In genomic region chr3:33645060-33645841, GRCh38 we compare ENCODE assay signal across 8 cellular contexts.
DNase-seq lines count a peak whose midpoint lies in the region; ATAC-seq and TF ChIP-seq lines count a peak whose summit lies in the region.

No MANE protein-coding gene starts in this region.

- H3K4me3 Mint-ChIP-seq in activated naive CD4-positive, alpha-beta T cell treated with anti-CD3 and anti-CD28 coated beads, Interleukin-2, amount 50 U/mL, for 24 hours: peak overlapping the region; percentile 85

- H3K4me3 ChIP-seq in cardiac muscle cell (no peak overlapping the region), colonic mucosa (no peak overlapping the region)

- H3K27me3 ChIP-seq in cardiac muscle cell: no peaks in the 10 kb centered on the region
- no peaks in the 10 kb centered on the region for H3K27me3 ChIP-seq in colonic mucosa

- H3K9me3 Mint-ChIP-seq in activated naive CD4-positive, alpha-beta T cell treated with anti-CD3 and anti-CD28 coated beads, Interleukin-2, amount 50 U/mL, for 24 hours: no peaks in the 10 kb centered on the region

- ATAC-seq in GM21381 (IDR thresholded peaks at IDR 0.05; ENCODE audit: unreplicated experiment): no peak

- H3K27ac Mint-ChIP-seq in activated naive CD4-positive, alpha-beta T cell treated with anti-CD3 and anti-CD28 coated beads, Interleukin-2, amount 50 U/mL, for 24 hours: no peak overlapping the region

- H3K4me1 ChIP-seq in cardiac muscle cell (ENCODE audit: low read depth) (no peaks in the 10 kb centered on the region), colonic mucosa (no peaks in the 10 kb centered on the region)

- H3K9me3 ChIP-seq in cardiac muscle cell (ENCODE audit: low read depth) (no peaks in the 10 kb centered on the region), colonic mucosa (no peaks in the 10 kb centered on the region)

- DNase-seq in AG08395 (ENCODE audit: low spot score) (peak; percentile 39), NCI-H1105 treated with DMSO at 0.1 percent for 48 hours (lab: John Stamatoyannopoulos, UW) (peak; percentile 34), cardiac muscle cell (ENCODE audit: low read depth in 1 of 2, low spot score in 1 of 2) (peak; percentile 20 to 54), putamen (ENCODE audit: low spot score) (peak; percentile 51), colonic mucosa (no peak), DMS53 treated with DMSO at 0.1 percent for 48 hours (lab: John Stamatoyannopoulos, UW; ENCODE audit: unreplicated experiment) (no peak)

- no peak overlapping the region for H3K9ac ChIP-seq in colonic mucosa (ENCODE audit: low read depth in 2 of 2, low read length in 2 of 2)

- H3K27me3 Mint-ChIP-seq in activated naive CD4-positive, alpha-beta T cell treated with anti-CD3 and anti-CD28 coated beads, Interleukin-2, amount 50 U/mL, for 24 hours: no peaks in the 10 kb centered on the region

- H3K4me1 Mint-ChIP-seq in activated naive CD4-positive, alpha-beta T cell treated with anti-CD3 and anti-CD28 coated beads, Interleukin-2, amount 50 U/mL, for 24 hours: peaks cover 26% of the 10 kb centered on the region

- TF ChIP-seq CTCF in cardiac muscle cell (IDR thresholded peaks at IDR 0.05; ENCODE audit: low read depth, low read length) (no peak), colonic mucosa (IDR thresholded peaks at IDR 0.05) (no peak)

- intact Hi-C loops in colonic mucosa (cut with DNase I): no loop called here

- no peak overlapping the region for H3K27ac ChIP-seq in cardiac muscle cell
- no peak overlapping the region for H3K27ac ChIP-seq in colonic mucosa

- peaks cover 2% of the 10 kb centered on the region for H3K36me3 Mint-ChIP-seq in activated naive CD4-positive, alpha-beta T cell treated with anti-CD3 and anti-CD28 coated beads, Interleukin-2, amount 50 U/mL, for 24 hours

- H3K36me3 ChIP-seq in cardiac muscle cell: peaks cover 6% of the 10 kb centered on the region
- H3K36me3 ChIP-seq in colonic mucosa: no peaks in the 10 kb centered on the region

Comparison
In these comparisons a context has a peak if more than half of its experiments do, and no peak if none do; other contexts are left out.
1. DNase-seq: peak in AG08395 (single experiment), NCI-H1105 treated with DMSO at 0.1 percent for 48 hours (single experiment), cardiac muscle cell (2 of 2) and putamen (single experiment); none in colonic mucosa (single experiment) and DMS53 treated with DMSO at 0.1 percent for 48 hours (single experiment).